Comparison of ENCODE assay signal across 9 cellular contexts in the genomic region with DNA sequence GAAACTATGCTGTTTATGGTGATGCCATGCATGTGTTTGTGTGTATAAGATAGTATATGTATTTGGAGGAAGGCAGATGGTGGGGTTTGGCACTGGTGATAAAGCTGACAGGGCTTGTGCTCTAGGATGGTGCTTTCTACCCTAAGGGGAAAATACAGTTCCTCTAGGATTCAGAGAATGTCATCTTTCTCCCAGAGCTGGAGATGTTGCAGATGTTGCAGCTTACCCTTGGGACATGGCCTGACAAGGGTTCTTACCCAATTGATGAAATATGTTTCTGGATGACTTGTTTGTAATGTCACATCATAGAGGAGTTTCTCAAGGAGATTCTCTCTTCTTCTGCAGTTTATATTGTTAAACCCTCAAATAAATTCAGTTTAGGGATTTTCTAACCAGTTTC. TPM values are rescaled to one million over a fixed set of nuclear protein-coding genes. Genes with fewer than 3 reads are reported as not detected.
"Had no signal": no experiment of that assay in that cellular context is flagged by ENCODE, and none has a peak within 500 bp of the region (broad histone marks: within the 10 kb centered on the region; RNA-seq: fewer than 3 reads in every experiment).

No MANE protein-coding gene starts in this region.

- H3K4me1 Mint-ChIP-seq: IgD-negative memory B cell had no signal

- H3K9me3 ChIP-seq: HAP-1 had no signal

- H3K4me3 ChIP-seq: GM23248, HAP-1 had no signal

- H3K27ac Mint-ChIP-seq: HFFc6, IgD-negative memory B cell had no signal

- H3K9ac ChIP-seq: GM23248 had no signal

- H3K27ac ChIP-seq: GM23248, HL-60 had no signal

- H3K36me3 ChIP-seq: HAP-1 had no signal

- H3K4me1 ChIP-seq: HAP-1 had no signal

- H3K4me3 Mint-ChIP-seq: HFFc6, IgD-negative memory B cell had no signal

- H2AFZ ChIP-seq: GM23248 had no signal

- H3K9me3 Mint-ChIP-seq: HFFc6, IgD-negative memory B cell had no signal

- DNase-seq: GM23248, GOT3, H7, HFFc6 had no signal

- H3K36me3 Mint-ChIP-seq: IgD-negative memory B cell had no signal

- ATAC-seq: HCT116, HepG2 had no signal

RNA-seq across cellular contexts. Expression of a gene that starts 52.5 kb away (rescaled TPM):
- total RNA-seq: HepG2 had no signal
- polyA plus RNA-seq: HepG2, IgD-negative memory B cell had no signal
